In genomic region chr14:74735113-74735512, GRCh38 we compare ENCODE assay signal across 2 cellular contexts.
TF ChIP-seq lines count a peak whose summit lies in the region.

No MANE protein-coding gene starts in this region.

TF ChIP-seq in IMR-90, 13 proteins besides CTCF, POLR2A, EP300 and RAD21:
- TF ChIP-seq CEBPB (IDR thresholded peaks at IDR 0.05; ENCODE audit: low read depth, low read length) (no peak), RFX5 (IDR thresholded peaks at IDR 0.05; ENCODE audit: low read depth, low read length) (no peak), SMC3 (IDR thresholded peaks at IDR 0.05; ENCODE audit: low read depth, low read length) (no peak), USF2 (IDR thresholded peaks at IDR 0.05; ENCODE audit: low read depth, low read length) (no peak), ELK1 (IDR thresholded peaks at IDR 0.05; ENCODE audit: borderline replicate concordance, low read depth, low read length) (no peak), FOS (IDR thresholded peaks at IDR 0.05; ENCODE audit: low read depth, low read length) (no peak), MXI1 (IDR thresholded peaks at IDR 0.05; ENCODE audit: borderline replicate concordance, low read depth, low read length) (no peak), MAFK (IDR thresholded peaks at IDR 0.05; ENCODE audit: low read depth, low read length) (no peak), MAZ (IDR thresholded peaks at IDR 0.05; ENCODE audit: borderline replicate concordance, low read depth, low read length) (no peak)

TF ChIP-seq in SK-N-SH, 30 proteins besides CTCF, POLR2A, EP300 and RAD21:
- TF ChIP-seq TEAD4 (IDR thresholded peaks at IDR 0.05; ENCODE audit: borderline replicate concordance, insufficient read depth) (no peak), YY1 (IDR thresholded peaks at IDR 0.05; ENCODE audit: low read depth) (no peak), USF2 (IDR thresholded peaks at IDR 0.05; ENCODE audit: borderline replicate concordance, low read depth, low read length) (no peak), ZBTB33 (IDR thresholded peaks at IDR 0.05; ENCODE audit: borderline replicate concordance, low read depth) (no peak), IRF3 (IDR thresholded peaks at IDR 0.05; ENCODE audit: low read depth, low read length) (no peak), TAF1 (IDR thresholded peaks at IDR 0.05; ENCODE audit: borderline replicate concordance, low read depth, low read length) (no peak), FOXM1 (IDR thresholded peaks at IDR 0.05; ENCODE audit: low read depth) (no peak), RXRA (IDR thresholded peaks at IDR 0.05; ENCODE audit: borderline replicate concordance, low read depth) (no peak)
TF ChIP-seq in SK-N-SH: peak in this region for 0.
